7 cellular contexts compared by ENCODE assay signal in the genomic region with DNA sequence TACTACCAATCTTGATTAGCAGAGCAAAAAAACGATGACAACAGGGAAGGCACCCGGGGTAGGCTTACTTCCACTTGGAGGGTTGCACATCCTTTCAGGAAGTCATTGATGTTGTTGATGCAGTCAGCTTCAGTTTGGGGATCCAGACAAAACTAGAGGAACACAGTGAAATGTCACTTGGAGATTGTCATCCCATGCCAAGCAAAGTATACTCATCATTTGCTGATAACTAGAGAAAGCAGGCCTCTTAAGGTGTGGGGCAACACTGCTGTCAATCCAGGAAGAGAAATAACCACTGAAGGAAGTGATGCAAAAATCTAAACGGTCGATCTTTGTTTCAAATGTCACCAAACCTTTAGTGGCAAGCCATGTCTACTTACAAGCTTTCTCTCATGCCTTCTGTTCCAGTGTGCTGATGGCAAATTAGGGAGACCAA. TPM values are rescaled to one million over a fixed set of nuclear protein-coding genes. Genes with fewer than 3 reads are reported as not detected.
DNase-seq lines count a peak whose midpoint lies in the region; ATAC-seq and TF ChIP-seq lines count a peak whose summit lies in the region.

No MANE protein-coding gene starts in this region.

- ATAC-seq in HG03354 (IDR thresholded peaks at IDR 0.05; ENCODE audit: poor library complexity, severe bottlenecking, unreplicated experiment): peak; percentile 36
- ATAC-seq in activated CD8-positive, alpha-beta T cell treated with anti-CD3 and anti-CD28 coated beads, Interleukin-2, amount 10 ng/mL, durations not matched to agents 7 days and 5 days: peak; percentile 60
- ATAC-seq in GM19035 (IDR thresholded peaks at IDR 0.05; ENCODE audit: unreplicated experiment): no peak
- no peak for ATAC-seq in HG03045 (IDR thresholded peaks at IDR 0.05; ENCODE audit: unreplicated experiment)

- no peaks in the 10 kb centered on the region for H3K27me3 ChIP-seq in skeletal muscle tissue (ENCODE audit: control insufficient read depth in 3 of 3, insufficient read depth in 3 of 3, low read length in 3 of 3)

- no peaks in the 10 kb centered on the region for H3K27me3 Mint-ChIP-seq in activated CD8-positive, alpha-beta T cell treated with anti-CD3 and anti-CD28 coated beads, Interleukin-2, amount 10 ng/mL, durations not matched to agents 7 days and 5 days (ENCODE audit: low read depth)

- H3K4me1 ChIP-seq in skeletal muscle tissue (ENCODE audit: control insufficient read depth in 3 of 3, insufficient read depth in 3 of 3, low read length in 3 of 3): peaks cover 0 to 16% (median 7%) of the 10 kb centered on the region in 3 donors

- peak overlapping the region; percentile 85 for H3K4me3 Mint-ChIP-seq in activated CD8-positive, alpha-beta T cell treated with anti-CD3 and anti-CD28 coated beads, Interleukin-2, amount 10 ng/mL, durations not matched to agents 7 days and 5 days

- peak overlapping the region; percentile 61 to 78 (median 73) for H3K4me3 ChIP-seq in skeletal muscle tissue (ENCODE audit: low read length in 3 of 3)

- H3K9me3 Mint-ChIP-seq in activated CD8-positive, alpha-beta T cell treated with anti-CD3 and anti-CD28 coated beads, Interleukin-2, amount 10 ng/mL, durations not matched to agents 7 days and 5 days (ENCODE audit: insufficient read depth): no peaks in the 10 kb centered on the region

- DNase-seq in activated CD8-positive, alpha-beta T cell treated with anti-CD3 and anti-CD28 coated beads, Interleukin-2, amount 10 ng/mL, durations not matched to agents 7 days and 5 days: peak; percentile 44
- no peak for DNase-seq in hypothalamus (lab: John Stamatoyannopoulos, UW)

- CTCF ChIA-PET in activated CD8-positive, alpha-beta T cell treated with anti-CD3 and anti-CD28 coated beads, Interleukin-2, amount 10 ng/mL, durations not matched to agents 7 days and 5 days (lab: Charles Lee): interaction anchor here (0.8 to 1.7 kb wide), 3 partner anchors 29 to 103 kb away, joined by 3 to 5 read pairs (median 3); no protein-coding TSS in a partner anchor

- no peaks in the 10 kb centered on the region for H3K36me3 ChIP-seq in skeletal muscle tissue (ENCODE audit: control insufficient read depth in 3 of 3, insufficient read depth in 3 of 3, low read length in 3 of 3)

- in situ Hi-C loops in GM18951 (cut with MboI; ENCODE audit: low sequenced_read_pairs, unreplicated experiment): no loop called here

- H3K27ac ChIP-seq in skeletal muscle tissue (ENCODE audit: low read depth, low read length): peak overlapping the region; percentile 34

- peaks cover 63% of the 10 kb centered on the region for H3K4me1 Mint-ChIP-seq in activated CD8-positive, alpha-beta T cell treated with anti-CD3 and anti-CD28 coated beads, Interleukin-2, amount 10 ng/mL, durations not matched to agents 7 days and 5 days (ENCODE audit: low read depth)

- peak overlapping the region; percentile 28 to 78 (median 65) for H3K9ac ChIP-seq in skeletal muscle tissue (ENCODE audit: low read depth in 1 of 3, low read length in 3 of 3)

- no peaks in the 10 kb centered on the region for H3K9me3 ChIP-seq in skeletal muscle tissue (ENCODE audit: control insufficient read depth in 3 of 3, low read length in 3 of 3)

- H3K27ac Mint-ChIP-seq in activated CD8-positive, alpha-beta T cell treated with anti-CD3 and anti-CD28 coated beads, Interleukin-2, amount 10 ng/mL, durations not matched to agents 7 days and 5 days: peak overlapping the region; percentile 92

- H3K36me3 Mint-ChIP-seq in activated CD8-positive, alpha-beta T cell treated with anti-CD3 and anti-CD28 coated beads, Interleukin-2, amount 10 ng/mL, durations not matched to agents 7 days and 5 days (ENCODE audit: low read depth): peaks cover 43% of the 10 kb centered on the region

- POLR2A ChIA-PET in activated CD8-positive, alpha-beta T cell treated with anti-CD3 and anti-CD28 coated beads, Interleukin-2, amount 10 ng/mL, durations not matched to agents 7 days and 5 days (lab: Charles Lee): interaction anchor here (0.5 to 4.9 kb wide), 16 partner anchors 9 to 779 kb away, joined by 3 to 68 read pairs (median 4); partner anchors contain the start of gene RBMX

- peak; percentile 36 for TF ChIP-seq POLR2A in GM18951 (IDR thresholded peaks at IDR 0.05; ENCODE audit: extremely low read depth, insufficient read depth, insufficient read length)

RNA-seq across cellular contexts. Expression of gene ARHGEF6, which starts 1.4 kb away (rescaled TPM):
- 10 to 100 TPM; 97.8 to 99.0 TPM for total RNA-seq in activated CD8-positive, alpha-beta T cell treated with anti-CD3 and anti-CD28 coated beads, Interleukin-2, amount 10 ng/mL, durations not matched to agents 7 days and 5 days
- total RNA-seq in skeletal muscle tissue: 25.6 TPM

Comparison
In these comparisons a context has a peak if more than half of its experiments do, and no peak if none do; other contexts are left out.
1. ATAC-seq: peak in HG03354 (single experiment) and activated CD8-positive, alpha-beta T cell treated with anti-CD3 and anti-CD28 coated beads, Interleukin-2, amount 10 ng/mL, durations not matched to agents 7 days and 5 days (single experiment); none in GM19035 (single experiment) and HG03045 (single experiment).